8 cellular contexts compared by ENCODE assay signal in the genomic region with DNA sequence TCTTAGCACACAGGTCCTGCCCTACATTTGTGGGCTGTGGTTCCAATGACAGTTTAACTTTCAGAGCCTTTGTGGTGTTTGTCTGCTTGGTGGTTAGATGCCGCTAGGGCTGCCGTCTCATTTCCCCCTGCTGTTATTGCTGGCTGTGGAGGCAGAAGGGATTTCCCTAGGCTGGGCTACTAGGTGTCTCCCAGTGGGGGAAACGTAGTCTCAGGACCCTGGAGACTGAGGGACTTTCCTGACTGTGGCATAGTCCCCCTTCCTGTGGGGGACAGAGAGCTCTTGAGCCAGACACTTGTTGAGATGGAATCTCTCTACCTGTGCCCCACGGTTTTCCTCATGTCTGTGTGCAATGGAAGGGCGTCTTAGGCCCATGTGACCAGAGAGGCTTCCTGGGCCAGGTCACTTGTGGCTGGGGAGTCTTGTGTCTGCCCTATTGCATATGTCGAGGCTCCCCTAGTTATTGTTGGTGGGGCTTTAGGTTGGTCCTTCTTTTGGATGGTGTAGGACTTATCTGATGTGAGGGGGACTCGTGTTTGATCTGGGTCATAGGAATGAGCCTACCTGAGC.
DNase-seq lines count a peak whose midpoint lies in the region; ATAC-seq and TF ChIP-seq lines count a peak whose summit lies in the region.

No MANE protein-coding gene starts in this region.

- ATAC-seq in CD4-positive, alpha-beta T cell (ENCODE audit: poor library complexity): peak; percentile 89
- ATAC-seq in GM21381 (IDR thresholded peaks at IDR 0.05; ENCODE audit: unreplicated experiment): peak; percentile 98
- ATAC-seq in HG03575 (IDR thresholded peaks at IDR 0.05; ENCODE audit: extremely low read depth, insufficient number of reproducible peaks, low FRiP score, unreplicated experiment): peak; percentile 97

- H3K4me3 Mint-ChIP-seq in CD4-positive, alpha-beta T cell: peak overlapping the region; percentile 5
- H3K4me3 Mint-ChIP-seq in osteocyte (ENCODE audit: unreplicated experiment): no peak overlapping the region

- no peaks in the 10 kb centered on the region for H3K27me3 Mint-ChIP-seq in CD4-positive, alpha-beta T cell
- H3K27me3 Mint-ChIP-seq in osteocyte (ENCODE audit: unreplicated experiment): no peaks in the 10 kb centered on the region

- peaks cover 27% of the 10 kb centered on the region for H3K4me1 Mint-ChIP-seq in CD4-positive, alpha-beta T cell (ENCODE audit: low read depth)
- H3K4me1 Mint-ChIP-seq in osteocyte (ENCODE audit: unreplicated experiment): peaks cover 75% of the 10 kb centered on the region

- H3K27me3 ChIP-seq in CD4-positive, alpha-beta T cell (ENCODE audit: control insufficient read depth, insufficient read depth, low read length): no peaks in the 10 kb centered on the region

- no peak for TF ChIP-seq CTCF in CD4-positive, alpha-beta T cell (IDR thresholded peaks at IDR 0.05)
- no peak for TF ChIP-seq CTCF in osteocyte (IDR thresholded peaks at IDR 0.05)

- DNase-seq in CD4-positive, alpha-beta T cell: peak; percentile 13 to 47 (median 30)
- peak; percentile 73 for DNase-seq in activated CD8-positive, alpha-beta memory T cell treated with anti-CD3 and anti-CD28 coated beads, Interleukin-2, amount 50 U/mL, for 48 hours
- no peak for DNase-seq in osteocyte (ENCODE audit: extremely low spot score, unreplicated experiment)
- no peak for DNase-seq in pons (ENCODE audit: low spot score)
- no peak for DNase-seq in SW 1271 (lab: John Stamatoyannopoulos, UW)
- DNase-seq in KG1 (lab: John Stamatoyannopoulos, UW): no peak

- peak overlapping the region; percentile 18 for H3K27ac Mint-ChIP-seq in CD4-positive, alpha-beta T cell
- H3K27ac Mint-ChIP-seq in osteocyte (ENCODE audit: unreplicated experiment): peak overlapping the region; percentile 86

- intact Hi-C loops in CD4-positive, alpha-beta T cell (cut with DNase I, micrococcal nuclease): no loop called here

- no peak overlapping the region for H3K27ac ChIP-seq in CD4-positive, alpha-beta T cell (ENCODE audit: low read depth, low read length)

- H3K9me3 ChIP-seq in CD4-positive, alpha-beta T cell (ENCODE audit: control insufficient read depth, low read length): no peaks in the 10 kb centered on the region

- POLR2A ChIA-PET in CD4-positive, alpha-beta T cell (lab: Charles Lee): no interaction called here

- no peaks in the 10 kb centered on the region for H3K36me3 Mint-ChIP-seq in CD4-positive, alpha-beta T cell (ENCODE audit: low read depth)
- peaks cover 32% of the 10 kb centered on the region for H3K36me3 Mint-ChIP-seq in osteocyte (ENCODE audit: unreplicated experiment)

- no peaks in the 10 kb centered on the region for H3K9me3 Mint-ChIP-seq in CD4-positive, alpha-beta T cell
- H3K9me3 Mint-ChIP-seq in osteocyte (ENCODE audit: unreplicated experiment): no peaks in the 10 kb centered on the region

- CTCF ChIA-PET in CD4-positive, alpha-beta T cell (lab: Charles Lee): no interaction called here

Comparison
In these comparisons a context has a peak if more than half of its experiments do, and no peak if none do; other contexts are left out.
1. DNase-seq: peak in CD4-positive, alpha-beta T cell (10 of 10) and activated CD8-positive, alpha-beta memory T cell treated with anti-CD3 and anti-CD28 coated beads, Interleukin-2, amount 50 U/mL, for 48 hours (single experiment); none in osteocyte (single experiment), pons (single experiment), SW 1271 (0 of 2) and KG1 (single experiment).
2. Peak in every context shown above with its lines, with median percentiles within 50 percentile points of each other: ATAC-seq.